Comparison of ENCODE assay signal across 11 cellular contexts in the genomic region with DNA sequence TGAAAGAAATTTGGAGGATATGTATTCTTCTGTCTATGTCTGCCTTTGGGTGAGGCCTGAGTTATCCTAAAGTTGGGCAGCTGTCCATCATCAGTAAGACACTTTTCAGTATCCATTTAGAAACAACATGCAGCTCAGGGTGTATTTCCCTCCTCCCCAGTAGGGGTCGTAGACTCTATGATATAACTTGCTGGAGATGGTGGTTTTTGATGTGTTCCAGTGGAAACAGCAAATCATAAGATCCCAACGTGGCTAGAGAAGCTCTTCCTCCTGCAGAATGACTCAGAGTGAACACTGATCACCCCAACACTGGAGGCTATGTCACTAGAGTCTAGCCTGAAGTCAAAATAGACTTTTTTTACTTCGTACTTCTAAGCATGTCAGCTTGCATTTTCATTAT.
DNase-seq lines count a peak whose midpoint lies in the region; ATAC-seq and TF ChIP-seq lines count a peak whose summit lies in the region.
"Had no signal": no experiment of that assay in that cellular context is flagged by ENCODE, and none has a peak within 500 bp of the region (broad histone marks: within the 10 kb centered on the region; RNA-seq: fewer than 3 reads in every experiment).

No MANE protein-coding gene starts in this region.

- DNase-seq in COLO829 (ENCODE audit: low spot score), result peak; percentile 26
- DNase-seq in H9, result no peak
- DNase-seq in OCI-M1 (lab: John Stamatoyannopoulos, UW), result peak; percentile 59
- DNase-seq in foreskin melanocyte, result peak; percentile 71
- no peak for DNase-seq in HPDE6-E6E7 (ENCODE audit: extremely low spot score)
- DNase-seq: activated CD4-positive, alpha-beta memory T cell treated with anti-CD3 and anti-CD28 coated beads for 36 hours; amniotic stem cell had no signal

- no peak overlapping the region for H3K27ac ChIP-seq in H9 (ENCODE audit: insufficient read length, low read depth, low read length)

- H4K20me1 ChIP-seq in H9 (ENCODE audit: control insufficient read depth, insufficient read depth, insufficient read length), result no peaks in the 10 kb centered on the region

- H3T11ph ChIP-seq in H9 (ENCODE audit: low read length), result no peak overlapping the region

- no peak overlapping the region for H3K18ac ChIP-seq in H9 (ENCODE audit: insufficient read length, low read depth, low read length)

- ATAC-seq in HG02852 (IDR thresholded peaks at IDR 0.05; ENCODE audit: unreplicated experiment) (no peak), esophagus mucosa (no peak), HG02885 (IDR thresholded peaks at IDR 0.05; ENCODE audit: poor library complexity, unreplicated experiment) (no peak)

- H3K27me3 Mint-ChIP-seq in H9 (ENCODE audit: low read depth), result no peaks in the 10 kb centered on the region; the same call in none of the 2 replicates
- H3K27me3 Mint-ChIP-seq: activated CD4-positive, alpha-beta memory T cell treated with anti-CD3 and anti-CD28 coated beads for 36 hours; IgD-negative memory B cell had no signal

- no peak overlapping the region for H4K5ac ChIP-seq in H9 (ENCODE audit: insufficient read length, low read depth, low read length)

- no peak overlapping the region for H3K23ac ChIP-seq in H9 (ENCODE audit: insufficient read length, low read depth, low read length)

- H3K4ac ChIP-seq in H9 (ENCODE audit: low read depth, low read length), result no peak overlapping the region

- TF ChIP-seq CTCF in H9 (conservative IDR thresholded peaks at IDR 0.05), result peak; percentile 50; the same call in 2 of the 3 replicates

- no peak overlapping the region for H2BK15ac ChIP-seq in H9 (ENCODE audit: low read depth, low read length)

- peaks cover 7 to 14% of the 10 kb centered on the region in 2 experiments for H3K9me3 Mint-ChIP-seq in H9
- H3K9me3 Mint-ChIP-seq: activated CD4-positive, alpha-beta memory T cell treated with anti-CD3 and anti-CD28 coated beads for 36 hours had no signal

- no peaks in the 10 kb centered on the region for H3K4me1 Mint-ChIP-seq in H9
- H3K4me1 Mint-ChIP-seq: IgD-negative memory B cell had no signal

- H3K4me1 ChIP-seq in H9 (ENCODE audit: insufficient read depth, low read length), result no peaks in the 10 kb centered on the region

- H3K9me3 ChIP-seq in H9 (ENCODE audit: control insufficient read depth, low read depth, low read length), result no peaks in the 10 kb centered on the region

- H3K79me2 ChIP-seq in H9 (ENCODE audit: insufficient read depth, low read length), result no peaks in the 10 kb centered on the region

- H3K14ac ChIP-seq in H9 (ENCODE audit: insufficient read depth, low read length), result no peak overlapping the region

- H3K4me2 ChIP-seq in H9 (ENCODE audit: insufficient read depth, insufficient read length, low read length), result no peak overlapping the region

- no peaks in the 10 kb centered on the region; a peak in 1 of 7 replicates for H3K36me3 Mint-ChIP-seq in H9 (ENCODE audit: insufficient read depth in 1 of 3, low read depth in 3 of 3)
- H3K36me3 Mint-ChIP-seq: activated CD4-positive, alpha-beta memory T cell treated with anti-CD3 and anti-CD28 coated beads for 36 hours; IgD-negative memory B cell had no signal

- H4K91ac ChIP-seq in H9 (ENCODE audit: insufficient read length, low read depth, low read length), result no peak overlapping the region

- no peaks in the 10 kb centered on the region for H3K27me3 ChIP-seq in H9 (ENCODE audit: insufficient read depth, low read length)

- no peak overlapping the region for H2BK20ac ChIP-seq in H9 (ENCODE audit: low read depth, low read length, poor library complexity, severe bottlenecking)

- no peak overlapping the region for H2BK12ac ChIP-seq in H9 (ENCODE audit: insufficient read length, low read depth, low read length)

- H3K27ac Mint-ChIP-seq in H9, result no peak overlapping the region
- H3K27ac Mint-ChIP-seq: activated CD4-positive, alpha-beta memory T cell treated with anti-CD3 and anti-CD28 coated beads for 36 hours; IgD-negative memory B cell had no signal

- no CpG with 5 or more reads among the region's 3 CpGs for WGBS in H9 (ENCODE audit: extremely low coverage, insufficient read length, low lambda C conversion rate)

- no peaks in the 10 kb centered on the region for H3K79me1 ChIP-seq in H9 (ENCODE audit: insufficient read depth, low read depth, low read length, poor library complexity, severe bottlenecking)

- no peak overlapping the region for H2BK5ac ChIP-seq in H9 (ENCODE audit: insufficient read length, low read length)

- no peak overlapping the region for H2AFZ ChIP-seq in H9 (ENCODE audit: low read length)

- no peak overlapping the region for H4K8ac ChIP-seq in H9 (replicated peaks; ENCODE audit: insufficient read length, low read depth, low read length)

- no peaks in the 10 kb centered on the region for H3K23me2 ChIP-seq in H9 (ENCODE audit: insufficient read length, low read depth, low read length, poor library complexity, severe bottlenecking)

- H3K56ac ChIP-seq in H9 (ENCODE audit: insufficient read length, low read depth, low read length), result no peak overlapping the region

- no peak overlapping the region for H3K9ac ChIP-seq in H9 (ENCODE audit: extremely low read depth, insufficient read length, low read length)

- no peak overlapping the region for H2AK5ac ChIP-seq in H9 (ENCODE audit: insufficient read length, low read length)

- H2BK120ac ChIP-seq in H9 (ENCODE audit: low read depth, low read length, poor library complexity, severe bottlenecking), result no peak overlapping the region

- no peak overlapping the region for H3K4me3 Mint-ChIP-seq in H9
- H3K4me3 Mint-ChIP-seq: activated CD4-positive, alpha-beta memory T cell treated with anti-CD3 and anti-CD28 coated beads for 36 hours; IgD-negative memory B cell had no signal

Comparison
In these comparisons a context has a peak if more than half of its experiments do, and no peak if none do; other contexts are left out.
1. DNase-seq: peak in COLO829 (single experiment), OCI-M1 (single experiment) and foreskin melanocyte (single experiment); none in H9 (single experiment) and HPDE6-E6E7 (single experiment).